24 cellular contexts compared by ENCODE assay signal in the genomic region with DNA sequence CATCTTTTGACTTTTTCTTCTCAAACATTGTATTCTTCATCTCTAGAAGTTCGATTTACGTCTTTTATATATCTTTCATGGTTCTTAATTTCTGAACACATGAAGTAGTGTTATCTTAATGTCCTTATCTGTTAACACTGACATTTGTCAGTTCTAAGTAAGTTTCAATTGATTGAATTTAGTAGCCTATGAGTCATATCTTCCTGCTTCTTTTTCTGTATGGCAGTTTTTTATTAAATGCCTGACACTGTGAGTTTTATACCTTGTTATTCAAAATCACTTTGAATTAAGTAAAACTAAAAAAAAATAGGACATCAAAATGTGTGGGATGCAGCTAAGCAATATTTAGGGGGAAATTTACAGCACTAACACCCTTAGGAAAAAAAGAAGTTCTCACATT.
A peak's percentile ranks its signal among the peaks of the same experiment; 100 is the strongest.
DNase-seq lines count a peak whose midpoint lies in the region; ATAC-seq, FAIRE-seq and TF ChIP-seq lines count a peak whose summit lies in the region.
"Had no signal": no experiment of that assay in that cellular context is flagged by ENCODE, and none has a peak within 500 bp of the region (broad histone marks: within the 10 kb centered on the region; RNA-seq: fewer than 3 reads in every experiment).

No MANE protein-coding gene starts in this region.

- DNase-seq in SK-N-SH: no peak
- no peak for DNase-seq in T-helper 2 cell treated with Interferon-gamma antibody and Interleukin-4, amounts not matched to agents 5 μg/mL and 100 μg/mL, for 36 hours (ENCODE audit: low spot score)
- peak; percentile 19 for DNase-seq in bronchial epithelial cell (ENCODE audit: low read depth)
- no peak for DNase-seq in stimulated activated effector memory CD8-positive, alpha-beta T cell treated with anti-CD3 and anti-CD28 coated beads, Interleukin-12 subunit alpha, Interleukin-12 subunit beta, amount 100 ng/mL, for 72 hours (ENCODE audit: low spot score in 2 of 2)
- DNase-seq in activated naive CD4-positive, alpha-beta T cell treated with anti-CD3 and anti-CD28 coated beads, Interleukin-2, amount 50 U/mL, for 16 hours: no peak
- no peak for DNase-seq in MM.1S
- no peak for DNase-seq in T-helper 1 cell
- DNase-seq: CD8-positive, alpha-beta T cell; DND-41; HCEC 1CT; KBM-7; MG63; NCI-H2029 treated with DMSO at 0.1 percent for 48 hours; NCI-H446 treated with DMSO at 0.1 percent for 48 hours; NCI-H526; Right ventricle myocardium superior; RPMI8226 had no signal

- no peaks in the 10 kb centered on the region; the same call in 1 of the 2 replicates for H3K9me2 ChIP-seq in SK-N-SH
- no peaks in the 10 kb centered on the region for H3K9me2 ChIP-seq in MM.1S (replicated peaks; ENCODE audit: insufficient read depth, low read length)

- H3K27me3 ChIP-seq in SK-N-SH (ENCODE audit: insufficient read depth) (no peaks in the 10 kb centered on the region), bronchial epithelial cell (ENCODE audit: control insufficient read depth, insufficient read depth, low read length) (no peaks in the 10 kb centered on the region), MM.1S (replicated peaks; ENCODE audit: insufficient read depth, low read length) (no peaks in the 10 kb centered on the region)
- H3K27me3 ChIP-seq: MG63 had no signal

- peak overlapping the region; percentile 55 for H3K4me3 Mint-ChIP-seq in T-helper 2 cell treated with Interferon-gamma antibody and Interleukin-4, amounts not matched to agents 5 μg/mL and 100 μg/mL, for 36 hours
- H3K4me3 Mint-ChIP-seq in stimulated activated effector memory CD8-positive, alpha-beta T cell treated with anti-CD3 and anti-CD28 coated beads, Interleukin-12 subunit alpha, Interleukin-12 subunit beta, amount 100 ng/mL, for 72 hours: peak overlapping the region; percentile 9
- H3K4me3 Mint-ChIP-seq: B cell; CD8-positive, alpha-beta T cell had no signal

- peak overlapping the region; percentile 76 for H3K27ac Mint-ChIP-seq in T-helper 2 cell treated with Interferon-gamma antibody and Interleukin-4, amounts not matched to agents 5 μg/mL and 100 μg/mL, for 36 hours
- H3K27ac Mint-ChIP-seq in stimulated activated effector memory CD8-positive, alpha-beta T cell treated with anti-CD3 and anti-CD28 coated beads, Interleukin-12 subunit alpha, Interleukin-12 subunit beta, amount 100 ng/mL, for 72 hours: peak overlapping the region; percentile 52
- H3K27ac Mint-ChIP-seq: B cell; CD8-positive, alpha-beta T cell had no signal

- H3K27ac ChIP-seq in SK-N-SH (ENCODE audit: low read depth in 2 of 2, low read length in 1 of 2) (no peak overlapping the region), MM.1S (ENCODE audit: low read length) (no peak overlapping the region)
- H3K27ac ChIP-seq: 22Rv1, C4-2B had no signal

- no peaks in the 10 kb centered on the region for H4K20me1 ChIP-seq in SK-N-SH (ENCODE audit: insufficient read depth)
- no peaks in the 10 kb centered on the region for H4K20me1 ChIP-seq in MM.1S (ENCODE audit: insufficient read depth, low read length)

- H3K79me2 ChIP-seq in SK-N-SH (ENCODE audit: insufficient read depth) (no peaks in the 10 kb centered on the region), MM.1S (ENCODE audit: low read length) (no peaks in the 10 kb centered on the region)

- no peak for TF ChIP-seq RAD21 in SK-N-SH (IDR thresholded peaks at IDR 0.05; ENCODE audit: low read length)

- POLR2A ChIA-PET in SK-N-SH (lab: Yijun Ruan, JAX): no interaction called here

- H3K27me3 Mint-ChIP-seq in T-helper 2 cell treated with Interferon-gamma antibody and Interleukin-4, amounts not matched to agents 5 μg/mL and 100 μg/mL, for 36 hours (ENCODE audit: low read depth): no peaks in the 10 kb centered on the region
- H3K27me3 Mint-ChIP-seq: B cell had no signal

- no peak overlapping the region for H2AFZ ChIP-seq in SK-N-SH (ENCODE audit: low read depth)
- no peak overlapping the region for H2AFZ ChIP-seq in MM.1S (ENCODE audit: low read length)

- H3F3A ChIP-seq in SK-N-SH (replicated peaks; ENCODE audit: insufficient read depth): no peaks in the 10 kb centered on the region
- H3F3A ChIP-seq in MM.1S (ENCODE audit: insufficient read depth, low read length): no peaks in the 10 kb centered on the region

- no peak for FAIRE-seq in bronchial epithelial cell (lab: Jason Lieb, UNC)
- FAIRE-seq: GM12892, GM19239, H1 had no signal

- no peak for TF ChIP-seq EP300 in SK-N-SH (IDR thresholded peaks at IDR 0.05; ENCODE audit: borderline replicate concordance in 1 of 2, low read depth in 1 of 2, low read length in 1 of 2)

- WGBS in SK-N-SH (ENCODE audit: low lambda C conversion rate): 68% methylated on average over 2 of the region's 2 CpGs

- no peak overlapping the region for H3K4me2 ChIP-seq in SK-N-SH
- no peak overlapping the region for H3K4me2 ChIP-seq in MM.1S (ENCODE audit: low read depth, low read length)

- no peak for TF ChIP-seq CTCF in SK-N-SH (IDR thresholded peaks at IDR 0.05)
- no peak for TF ChIP-seq CTCF in bronchial epithelial cell (IDR thresholded peaks at IDR 0.05; ENCODE audit: insufficient read depth, low read length, severe bottlenecking)
- no peak for TF ChIP-seq CTCF in MM.1S (IDR thresholded peaks at IDR 0.05; ENCODE audit: low read length)

- H3K9ac ChIP-seq in SK-N-SH (no peak overlapping the region), MM.1S (ENCODE audit: low read length) (no peak overlapping the region)

- H3K36me3 Mint-ChIP-seq in T-helper 2 cell treated with Interferon-gamma antibody and Interleukin-4, amounts not matched to agents 5 μg/mL and 100 μg/mL, for 36 hours (ENCODE audit: low read depth): peaks cover 2% of the 10 kb centered on the region
- no peaks in the 10 kb centered on the region for H3K36me3 Mint-ChIP-seq in stimulated activated effector memory CD8-positive, alpha-beta T cell treated with anti-CD3 and anti-CD28 coated beads, Interleukin-12 subunit alpha, Interleukin-12 subunit beta, amount 100 ng/mL, for 72 hours
- H3K36me3 Mint-ChIP-seq: CD8-positive, alpha-beta T cell had no signal

- ATAC-seq in SK-N-SH treated with all-trans-retinoic acid at 6 μM for 48 hours: no peak
- ATAC-seq in stimulated activated effector memory CD8-positive, alpha-beta T cell treated with anti-CD3 and anti-CD28 coated beads, Interleukin-12 subunit alpha, Interleukin-12 subunit beta, amount 100 ng/mL, for 72 hours: peak; percentile 46
- ATAC-seq: CD8-positive, alpha-beta T cell had no signal

- no peaks in the 10 kb centered on the region for H3K4me1 ChIP-seq in SK-N-SH (ENCODE audit: control insufficient read depth in 1 of 2, insufficient read depth in 2 of 2, low read depth in 1 of 2, low read length in 1 of 2)
- no peaks in the 10 kb centered on the region for H3K4me1 ChIP-seq in MM.1S (ENCODE audit: low read length)

- H3K9me3 Mint-ChIP-seq in T-helper 2 cell treated with Interferon-gamma antibody and Interleukin-4, amounts not matched to agents 5 μg/mL and 100 μg/mL, for 36 hours: peaks cover 13% of the 10 kb centered on the region
- peaks cover 6% of the 10 kb centered on the region for H3K9me3 Mint-ChIP-seq in stimulated activated effector memory CD8-positive, alpha-beta T cell treated with anti-CD3 and anti-CD28 coated beads, Interleukin-12 subunit alpha, Interleukin-12 subunit beta, amount 100 ng/mL, for 72 hours
- H3K9me3 Mint-ChIP-seq: CD8-positive, alpha-beta T cell had no signal

- H3K36me3 ChIP-seq in SK-N-SH (replicated peaks in 1 of 2; ENCODE audit: control insufficient read depth in 1 of 2, insufficient read depth in 2 of 2, low read length in 1 of 2) (no peaks in the 10 kb centered on the region), bronchial epithelial cell (ENCODE audit: control insufficient read depth, insufficient read depth, low read length) (no peaks in the 10 kb centered on the region), MM.1S (replicated peaks; ENCODE audit: insufficient read depth, low read length) (no peaks in the 10 kb centered on the region)
- H3K36me3 ChIP-seq: MG63 had no signal

- H3K4me1 Mint-ChIP-seq in T-helper 2 cell treated with Interferon-gamma antibody and Interleukin-4, amounts not matched to agents 5 μg/mL and 100 μg/mL, for 36 hours (ENCODE audit: low read depth): peaks cover 24% of the 10 kb centered on the region
- H3K4me1 Mint-ChIP-seq in stimulated activated effector memory CD8-positive, alpha-beta T cell treated with anti-CD3 and anti-CD28 coated beads, Interleukin-12 subunit alpha, Interleukin-12 subunit beta, amount 100 ng/mL, for 72 hours: peaks cover 11% of the 10 kb centered on the region
- H3K4me1 Mint-ChIP-seq: B cell had no signal

- H3K4me3 ChIP-seq in SK-N-SH (ENCODE audit: low read depth in 2 of 2, low read length in 1 of 2): no peak overlapping the region
- no peak overlapping the region for H3K4me3 ChIP-seq in bronchial epithelial cell (ENCODE audit: low read depth, low read length)
- H3K4me3 ChIP-seq in MM.1S (ENCODE audit: low read length): no peak overlapping the region
- H3K4me3 ChIP-seq: MG63 had no signal

- H3K9me3 ChIP-seq in SK-N-SH (no peaks in the 10 kb centered on the region), MM.1S (replicated peaks; ENCODE audit: insufficient read depth, low read length) (no peaks in the 10 kb centered on the region)
- H3K9me3 ChIP-seq: MG63 had no signal

- CTCF ChIA-PET in SK-N-SH (lab: Yijun Ruan, JAX): no interaction called here

TF ChIP-seq in SK-N-SH treated with all-trans-retinoic acid at 6 μM for 48 hours, 23 proteins besides CTCF, POLR2A, EP300 and RAD21 (continues in another document):
- no peak for TF ChIP-seq CSDC2 (CRISPR knock-in tag; IDR thresholded peaks at IDR 0.05)
- TF ChIP-seq TCF4 (CRISPR knock-in tag; IDR thresholded peaks at IDR 0.05; ENCODE audit: borderline replicate concordance): no peak

TF ChIP-seq in SK-N-SH, 30 proteins besides CTCF, POLR2A, EP300 and RAD21:
- no peak for TF ChIP-seq FOXJ3 (CRISPR knock-in tag; IDR thresholded peaks at IDR 0.05)
- no peak for TF ChIP-seq RXRA (IDR thresholded peaks at IDR 0.05; ENCODE audit: borderline replicate concordance, low read depth)
- TF ChIP-seq, protein P1, sequence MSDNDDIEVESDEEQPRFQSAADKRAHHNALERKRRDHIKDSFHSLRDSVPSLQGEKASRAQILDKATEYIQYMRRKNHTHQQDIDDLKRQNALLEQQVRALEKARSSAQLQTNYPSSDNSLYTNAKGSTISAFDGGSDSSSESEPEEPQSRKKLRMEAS (IDR thresholded peaks at IDR 0.05; ENCODE audit: low read depth): no peak
- no peak for TF ChIP-seq RCOR1 (IDR thresholded peaks at IDR 0.05; ENCODE audit: low read length)
